Comparison of ENCODE assay signal across 13 cellular contexts in the genomic region with DNA sequence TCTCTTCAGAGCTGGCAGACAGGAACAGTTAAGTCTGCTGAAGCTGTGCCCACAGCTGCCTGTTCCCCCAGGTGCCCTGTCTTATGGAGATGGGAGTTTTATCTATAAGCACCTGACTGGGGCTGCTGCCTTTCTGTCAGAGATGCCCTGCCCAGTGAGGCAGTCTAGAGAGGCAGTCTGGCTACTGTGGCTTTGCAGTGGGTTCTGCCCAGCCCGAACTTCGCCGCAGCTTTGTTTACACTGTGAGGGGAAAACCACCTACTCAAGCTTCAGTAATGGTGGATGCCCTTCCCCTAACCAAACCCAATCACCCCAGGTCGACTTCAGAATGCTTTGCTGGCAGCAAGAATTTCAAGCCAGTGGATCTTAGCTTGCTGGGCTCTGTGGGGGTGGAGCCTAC.
A peak's percentile ranks its signal among the peaks of the same experiment; 100 is the strongest.
DNase-seq lines count a peak whose midpoint lies in the region; ATAC-seq and TF ChIP-seq lines count a peak whose summit lies in the region.
"Had no signal": no experiment of that assay in that cellular context is flagged by ENCODE, and none has a peak within 500 bp of the region (broad histone marks: within the 10 kb centered on the region; RNA-seq: fewer than 3 reads in every experiment).

No MANE protein-coding gene starts in this region.

- intact Hi-C loops in upper lobe of right lung (cut with DNase I) = no loop called here

- no peak overlapping the region for H3K27ac Mint-ChIP-seq in activated naive CD4-positive, alpha-beta T cell treated with anti-CD3 and anti-CD28 coated beads, Interleukin-2, amount 10 ng/mL, durations not matched to agents 7 days and 5 days
- H3K27ac Mint-ChIP-seq in T-cell = no peak overlapping the region
- H3K27ac Mint-ChIP-seq in effector memory CD8-positive, alpha-beta T cell = no peak overlapping the region

- in situ Hi-C loops in brain microvascular endothelial cell (cut with HindIII; ENCODE audit: low pct_ligation_motif_present, low sequenced_read_pairs) (no loop called here), KBM-7 (cut with MboI; ENCODE audit: low pct_unique_long_range_greater_than_20kb, low sequenced_read_pairs) (no loop called here)

- TF ChIP-seq CTCF in upper lobe of right lung (IDR thresholded peaks at IDR 0.05) (no peak), brain microvascular endothelial cell (IDR thresholded peaks at IDR 0.05; ENCODE audit: low read depth, low read length, missing control alignments) (no peak)

- no peak overlapping the region for H3K4me3 Mint-ChIP-seq in activated naive CD4-positive, alpha-beta T cell treated with anti-CD3 and anti-CD28 coated beads, Interleukin-2, amount 10 ng/mL, durations not matched to agents 7 days and 5 days
- no peak overlapping the region for H3K4me3 Mint-ChIP-seq in T-cell
- no peak overlapping the region for H3K4me3 Mint-ChIP-seq in effector memory CD8-positive, alpha-beta T cell

- peaks cover 4% of the 10 kb centered on the region for H3K9me3 ChIP-seq in upper lobe of right lung

- no peaks in the 10 kb centered on the region for H3K27me3 ChIP-seq in upper lobe of right lung
- no peaks in the 10 kb centered on the region for H3K27me3 ChIP-seq in brain microvascular endothelial cell (replicated peaks)

- peaks cover 17% of the 10 kb centered on the region for H3K36me3 Mint-ChIP-seq in activated naive CD4-positive, alpha-beta T cell treated with anti-CD3 and anti-CD28 coated beads, Interleukin-2, amount 10 ng/mL, durations not matched to agents 7 days and 5 days
- peaks cover 33% of the 10 kb centered on the region for H3K36me3 Mint-ChIP-seq in T-cell
- H3K36me3 Mint-ChIP-seq in effector memory CD8-positive, alpha-beta T cell (ENCODE audit: insufficient read depth) = peaks cover 8% of the 10 kb centered on the region

- ATAC-seq in T-cell (replicated peaks in 1 of 4) = peak in 3 of 4 experiments; percentile 60 to 77 (median 71)
- peak; percentile 99 for ATAC-seq in effector memory CD8-positive, alpha-beta T cell (replicated peaks)
- peak; percentile 28 for ATAC-seq in upper lobe of right lung

- H3K27me3 Mint-ChIP-seq in activated naive CD4-positive, alpha-beta T cell treated with anti-CD3 and anti-CD28 coated beads, Interleukin-2, amount 10 ng/mL, durations not matched to agents 7 days and 5 days = no peaks in the 10 kb centered on the region
- H3K27me3 Mint-ChIP-seq in T-cell = no peaks in the 10 kb centered on the region
- no peaks in the 10 kb centered on the region for H3K27me3 Mint-ChIP-seq in effector memory CD8-positive, alpha-beta T cell

- POLR2A ChIA-PET in T-cell (lab: Charles Lee) = interaction anchor here in 1 of 2 donors (0.6 kb wide), 1 partner anchor 81 kb away, joined by 3 read pairs; no protein-coding TSS in a partner anchor

- CTCF ChIA-PET in activated naive CD4-positive, alpha-beta T cell treated with anti-CD3 and anti-CD28 coated beads, Interleukin-2, amount 10 ng/mL, durations not matched to agents 7 days and 5 days (lab: Charles Lee) = no interaction called here
- CTCF ChIA-PET in T-cell (lab: Charles Lee) = interaction anchor here in 1 of 2 donors (0.8 to 2.0 kb wide), 4 partner anchors 9 to 96 kb away, joined by 3 to 7 read pairs (median 4); no protein-coding TSS in a partner anchor

- DNase-seq in activated naive CD4-positive, alpha-beta T cell treated with Interleukin-2 at 50 U/mL for 16 hours = peak; percentile 17
- no peak for DNase-seq in activated naive CD4-positive, alpha-beta T cell treated with anti-CD3 and anti-CD28 coated beads, Interleukin-2, amount 10 ng/mL, durations not matched to agents 7 days and 5 days
- DNase-seq in T-cell (peak in 31 of 34 experiments; percentile 10 to 66 (median 34)), upper lobe of right lung (no peak), brain microvascular endothelial cell (no peak), KBM-7 (no peak), DMS153 (lab: John Stamatoyannopoulos, UW) (no peak)
- peak; percentile 59 to 63 (median 63) for DNase-seq in effector memory CD8-positive, alpha-beta T cell
- DNase-seq: H7, NCI-H2029, NCI-H2171 treated with DMSO at 0.1 percent for 48 hours, NCI-H510A, SHP77 treated with DMSO at 0.1 percent for 48 hours had no signal

- no peaks in the 10 kb centered on the region for H3K36me3 ChIP-seq in upper lobe of right lung
- H3K36me3 ChIP-seq in brain microvascular endothelial cell (replicated peaks) = no peaks in the 10 kb centered on the region

- H3K4me1 Mint-ChIP-seq in activated naive CD4-positive, alpha-beta T cell treated with anti-CD3 and anti-CD28 coated beads, Interleukin-2, amount 10 ng/mL, durations not matched to agents 7 days and 5 days = peaks cover 12% of the 10 kb centered on the region
- peaks cover 36 to 44% (median 37%) of the 10 kb centered on the region in 3 donors for H3K4me1 Mint-ChIP-seq in T-cell
- peaks cover 27 to 36% of the 10 kb centered on the region in 2 donors for H3K4me1 Mint-ChIP-seq in effector memory CD8-positive, alpha-beta T cell (ENCODE audit: low read depth in 2 of 2)

- no peaks in the 10 kb centered on the region for H3K4me1 ChIP-seq in upper lobe of right lung

- peaks cover 11% of the 10 kb centered on the region for H3K9me3 Mint-ChIP-seq in activated naive CD4-positive, alpha-beta T cell treated with anti-CD3 and anti-CD28 coated beads, Interleukin-2, amount 10 ng/mL, durations not matched to agents 7 days and 5 days
- H3K9me3 Mint-ChIP-seq in T-cell = peaks cover 9 to 17% (median 11%) of the 10 kb centered on the region in 3 donors
- peaks cover 6 to 7% of the 10 kb centered on the region in 2 donors for H3K9me3 Mint-ChIP-seq in effector memory CD8-positive, alpha-beta T cell

- H3K4me3 ChIP-seq in upper lobe of right lung = no peak overlapping the region
- H3K4me3 ChIP-seq in brain microvascular endothelial cell (ENCODE audit: low read depth, low read length) = no peak overlapping the region

- no peak overlapping the region for H3K27ac ChIP-seq in upper lobe of right lung
- H3K27ac ChIP-seq in brain microvascular endothelial cell = no peak overlapping the region

Comparison
In these comparisons a context has a peak if more than half of its experiments do, and no peak if none do; other contexts are left out.
1. DNase-seq: peak in activated naive CD4-positive, alpha-beta T cell treated with Interleukin-2 at 50 U/mL for 16 hours (single experiment), T-cell (31 of 34) and effector memory CD8-positive, alpha-beta T cell (3 of 3); none in activated naive CD4-positive, alpha-beta T cell treated with anti-CD3 and anti-CD28 coated beads, Interleukin-2, amount 10 ng/mL, durations not matched to agents 7 days and 5 days (single experiment), upper lobe of right lung (single experiment), brain microvascular endothelial cell (single experiment), KBM-7 (single experiment) and DMS153 (single experiment).
2. ATAC-seq: peak in every context shown above with its lines; median percentile 99 in effector memory CD8-positive, alpha-beta T cell; 71 in T-cell; 28 in upper lobe of right lung.